15 cellular contexts compared by ENCODE assay signal in the genomic region with DNA sequence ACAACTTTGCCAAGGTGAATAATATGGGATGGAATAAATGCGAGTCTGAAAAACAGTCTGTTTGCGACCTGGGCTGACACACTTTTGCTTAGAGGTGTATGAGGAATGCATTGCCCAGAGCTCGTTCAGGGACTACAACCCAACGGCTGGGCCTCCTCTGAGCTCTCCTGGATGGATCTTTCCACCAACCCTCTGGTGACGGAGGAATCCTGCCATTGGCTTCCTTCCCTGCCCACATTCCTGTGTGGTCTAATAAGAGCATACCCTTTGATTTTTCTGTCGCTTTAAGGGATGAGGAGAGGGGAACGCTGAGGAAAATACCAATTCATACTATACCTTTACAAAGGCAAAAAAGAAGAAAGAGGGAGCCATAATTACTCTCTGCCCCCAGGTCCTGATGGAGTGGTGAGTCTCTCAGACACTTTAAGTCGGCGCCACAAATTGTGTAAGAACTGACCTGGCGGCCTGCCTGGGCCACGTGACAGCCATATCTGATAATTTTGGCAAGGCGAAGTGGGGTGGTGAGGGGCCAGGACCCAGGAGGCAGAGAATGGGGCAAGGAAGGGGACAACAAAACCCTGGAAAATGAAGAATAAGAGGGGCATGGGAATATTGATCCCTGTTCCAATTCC.
"Had no signal": no experiment of that assay in that cellular context is flagged by ENCODE, and none has a peak within 500 bp of the region (broad histone marks: within the 10 kb centered on the region; RNA-seq: fewer than 3 reads in every experiment).

No MANE protein-coding gene starts in this region.

- H3K9me3 ChIP-seq: adrenal gland, esophagus squamous epithelium, spleen, thoracic aorta had no signal

- DNase-seq: activated CD4-positive, alpha-beta T cell treated with anti-CD3 and anti-CD28 coated beads, Interleukin-2, amount 50 U/mL, for 48 hours; activated naive CD4-positive, alpha-beta T cell treated with anti-CD3 and anti-CD28 coated beads, Interleukin-2, amount 10 ng/mL, durations not matched to agents 7 days and 5 days; activated T-cell treated with anti-CD3 and anti-CD28 coated beads, Interleukin-2, amount 50 U/mL, for 1 hour; adrenal gland; central memory CD4-positive, alpha-beta T cell; cortex of kidney; effector CD4-positive, alpha-beta T cell; esophagus squamous epithelium; hypothalamus; spleen; stimulated activated CD4-positive, alpha-beta T cell treated with anti-CD3 and anti-CD28 coated beads, Interleukin-1b, Interleukin-23, amount 100 ng/mL, for 48 hours; T-cell; T1000 had no signal

- H3K4me1 ChIP-seq: adrenal gland, spleen had no signal

- H3K4me3 ChIP-seq: adrenal gland, esophagus squamous epithelium, spleen, thoracic aorta had no signal

- H3K27ac ChIP-seq: adrenal gland, esophagus squamous epithelium, spleen, thoracic aorta had no signal

- ATAC-seq: sciatic nerve had no signal

- H3K27me3 ChIP-seq: adrenal gland had no signal

- H3K36me3 ChIP-seq: adrenal gland, esophagus squamous epithelium, spleen, thoracic aorta had no signal
